In the genomic region with DNA sequence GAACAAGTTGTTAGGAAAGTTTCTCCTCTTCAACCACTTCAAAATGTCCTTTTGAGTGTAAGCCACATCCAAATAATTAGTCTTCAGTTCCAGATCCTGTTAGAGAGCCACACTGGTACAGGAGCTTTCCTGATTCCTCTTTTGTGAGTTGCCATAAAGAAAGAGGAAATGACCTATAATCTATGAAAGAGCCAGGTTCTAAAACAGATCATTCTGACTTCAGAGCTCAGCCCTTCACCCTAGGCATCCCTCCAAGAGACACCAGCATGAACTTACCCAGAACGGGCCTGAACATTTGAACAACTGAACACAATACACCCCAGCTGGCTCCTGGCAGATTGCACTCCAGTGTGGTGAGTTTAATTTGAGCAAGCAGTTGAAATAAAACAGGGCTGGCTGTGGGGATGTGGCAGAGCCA, we compare ENCODE assay signal across 12 cellular contexts. TPM values are rescaled to one million over a fixed set of nuclear protein-coding genes. Genes with fewer than 3 reads are reported as not detected.
A peak's percentile ranks its signal among the peaks of the same experiment; 100 is the strongest.
DNase-seq lines count a peak whose midpoint lies in the region; ATAC-seq and TF ChIP-seq lines count a peak whose summit lies in the region.
"Had no signal": no experiment of that assay in that cellular context is flagged by ENCODE, and none has a peak within 500 bp of the region (broad histone marks: within the 10 kb centered on the region; RNA-seq: fewer than 3 reads in every experiment).

No MANE protein-coding gene starts in this region.

- H4K20me1 ChIP-seq in OCI-LY3 (ENCODE audit: insufficient read depth, low read length): no peaks in the 10 kb centered on the region
- no peaks in the 10 kb centered on the region for H4K20me1 ChIP-seq in osteoblast (ENCODE audit: insufficient read depth, low read length)

- H3K4me1 ChIP-seq in OCI-LY3 (ENCODE audit: low read length) (peaks cover 11% of the 10 kb centered on the region), osteoblast (ENCODE audit: insufficient read depth, low read length) (peaks cover 4% of the 10 kb centered on the region), ascending aorta (no peaks in the 10 kb centered on the region)
- H3K4me1 ChIP-seq: pancreas, SJCRH30 had no signal

- peaks cover 4% of the 10 kb centered on the region; the same call in 1 of the 2 replicates for H3K27me3 ChIP-seq in OCI-LY3 (ENCODE audit: low read depth, low read length)
- H3K27me3 ChIP-seq in osteoblast (ENCODE audit: insufficient read depth, low read length): no peaks in the 10 kb centered on the region
- H3K27me3 ChIP-seq in ascending aorta: no peaks in the 10 kb centered on the region
- H3K27me3 ChIP-seq: pancreas, SJCRH30 had no signal

- H3K79me2 ChIP-seq in OCI-LY3 (ENCODE audit: low read length) (no peaks in the 10 kb centered on the region), osteoblast (ENCODE audit: insufficient read depth, low read length) (no peaks in the 10 kb centered on the region)

- no peak for DNase-seq in osteoblast (ENCODE audit: insufficient read length, low spot score, missing footprints)
- DNase-seq in ascending aorta (ENCODE audit: low spot score in 2 of 2): no peak
- no peak for DNase-seq in hepatic stellate cell (ENCODE audit: low spot score)
- DNase-seq in SK-N-DZ (ENCODE audit: low spot score): no peak
- DNase-seq: activated CD8-positive, alpha-beta T cell treated with anti-CD3 and anti-CD28 coated beads, Interleukin-2, amount 10 ng/mL, durations not matched to agents 7 days and 5 days; NCI-H1930; pancreas; SJCRH30 had no signal

- H3K4me3 ChIP-seq in OCI-LY3 (ENCODE audit: low read length) (no peak overlapping the region), osteoblast (ENCODE audit: insufficient read depth, low read length) (no peak overlapping the region), ascending aorta (no peak overlapping the region)
- H3K4me3 ChIP-seq: pancreas, SJCRH30 had no signal

- H3K36me3 ChIP-seq in OCI-LY3 (replicated peaks; ENCODE audit: low read depth, low read length): no peaks in the 10 kb centered on the region
- no peaks in the 10 kb centered on the region for H3K36me3 ChIP-seq in osteoblast (ENCODE audit: insufficient read depth, low read length)
- H3K36me3 ChIP-seq in ascending aorta: no peaks in the 10 kb centered on the region
- H3K36me3 ChIP-seq: pancreas, SJCRH30 had no signal

- peak; percentile 36 for ATAC-seq in GM18867 (IDR thresholded peaks at IDR 0.05; ENCODE audit: unreplicated experiment)
- ATAC-seq in HG02642 (IDR thresholded peaks at IDR 0.05; ENCODE audit: poor library complexity, unreplicated experiment): peak; percentile 50
- ATAC-seq in esophagus mucosa: no peak
- ATAC-seq: activated CD8-positive, alpha-beta T cell treated with anti-CD3 and anti-CD28 coated beads, Interleukin-2, amount 10 ng/mL, durations not matched to agents 7 days and 5 days; pancreas had no signal

- no peak for TF ChIP-seq CTCF in OCI-LY3 (IDR thresholded peaks at IDR 0.05; ENCODE audit: low read depth, low read length)
- TF ChIP-seq CTCF in osteoblast (IDR thresholded peaks at IDR 0.05; ENCODE audit: extremely low read depth, low read depth, low read length): no peak
- no peak for TF ChIP-seq CTCF in ascending aorta (IDR thresholded peaks at IDR 0.05)

- no peak overlapping the region for H2AFZ ChIP-seq in OCI-LY3 (ENCODE audit: low read depth, low read length)
- peak overlapping the region; percentile 12 for H2AFZ ChIP-seq in osteoblast (ENCODE audit: low read length)

- H3K27ac ChIP-seq in OCI-LY3 (ENCODE audit: low read length) (no peak overlapping the region), osteoblast (ENCODE audit: low read depth, low read length) (peak overlapping the region; percentile 33), ascending aorta (no peak overlapping the region)
- H3K27ac ChIP-seq: pancreas, SJCRH30 had no signal

- H3K4me2 ChIP-seq in OCI-LY3 (ENCODE audit: low read length) (peak overlapping the region; percentile 20), osteoblast (ENCODE audit: insufficient read depth, low read length) (no peak overlapping the region)

- no peak overlapping the region for H3K9ac ChIP-seq in OCI-LY3 (ENCODE audit: low read length)

- intact Hi-C loops in ascending aorta (cut with DNase I): no loop called here

- no peaks in the 10 kb centered on the region for H3K9me3 ChIP-seq in OCI-LY3 (ENCODE audit: insufficient read depth, low read length)
- no peaks in the 10 kb centered on the region for H3K9me3 ChIP-seq in osteoblast (ENCODE audit: low read depth, low read length)
- no peaks in the 10 kb centered on the region for H3K9me3 ChIP-seq in ascending aorta
- H3K9me3 ChIP-seq: pancreas, SJCRH30 had no signal

RNA-seq across cellular contexts. Expression of a gene that starts 25.7 kb away (rescaled TPM):
- 20.0 and 25.7 TPM in 2 replicates for total RNA-seq in osteoblast
- total RNA-seq in ascending aorta: 6.5 TPM
- total RNA-seq in esophagus mucosa: 1.4 TPM
- 0.12 TPM in 1 of 2 replicates, not detected in the other for polyA plus RNA-seq in SK-N-DZ (2014; cell fraction: cytosol; rRNA removed)
- 0.05 TPM in 1 of 2 replicates, not detected in the other for polyA plus RNA-seq in SK-N-DZ (2014; cell fraction: nucleus; rRNA removed)
- total RNA-seq: SJCRH30 had no signal
